ENCODE assay signal across 9 cellular contexts in genomic region chr1:27523666-27524020, GRCh38. TPM values are rescaled to one million over a fixed set of nuclear protein-coding genes. Genes with fewer than 3 reads are reported as not detected.
DNase-seq lines count a peak whose midpoint lies in the region; ATAC-seq and TF ChIP-seq lines count a peak whose summit lies in the region.
"Had no signal": no experiment of that assay in that cellular context is flagged by ENCODE, and none has a peak within 500 bp of the region (broad histone marks: within the 10 kb centered on the region; RNA-seq: fewer than 3 reads in every experiment).

No MANE protein-coding gene starts in this region.

- H3K4me3 Mint-ChIP-seq in T-helper 1 cell treated with Interleukin-12 subunit alpha and Interleukin-12 subunit beta and Interleukin-4 antibody, amounts not matched to agents 30 μg/mL and 1 μg/mL, for 36 hours, result peak overlapping the region; percentile 88
- H3K4me3 Mint-ChIP-seq in activated T-helper 1 cell treated with anti-CD3 and anti-CD28 coated beads, Interleukin-12 subunit alpha, Interleukin-12 subunit beta, Interleukin-2, Interleukin-4 antibody, amounts not matched to agents 30 ng/mL and 10 ng/mL and 1 ng/mL, durations not matched to agents 14 hours and 24 hours and 36 hours, result peak overlapping the region; percentile 90
- H3K4me3 Mint-ChIP-seq in stimulated activated naive B cell treated with anti-CD40 and anti-IgM and Interleukin-4, amounts not matched to agents 10 μg/mL and 1 μg/mL and 100 μg/mL, for 72 hours, result no peak overlapping the region

- in situ Hi-C loops in GM13976 (cut with MboI; ENCODE audit: low sequenced_read_pairs, unreplicated experiment), result no loop called here

- no peak for ATAC-seq in stimulated activated naive B cell treated with anti-CD40 and anti-IgM and Interleukin-4, amounts not matched to agents 10 μg/mL and 1 μg/mL and 100 μg/mL, for 72 hours (replicated peaks)
- ATAC-seq: body of pancreas had no signal

- no peak for TF ChIP-seq CTCF in GM13976 (IDR thresholded peaks at IDR 0.05; ENCODE audit: borderline replicate concordance, control extremely low read depth, extremely low read depth, insufficient read depth, missing control alignments)

- peak overlapping the region; percentile 85 for H3K27ac Mint-ChIP-seq in T-helper 1 cell treated with Interleukin-12 subunit alpha and Interleukin-12 subunit beta and Interleukin-4 antibody, amounts not matched to agents 30 μg/mL and 1 μg/mL, for 36 hours
- peak overlapping the region; percentile 97 for H3K27ac Mint-ChIP-seq in activated T-helper 1 cell treated with anti-CD3 and anti-CD28 coated beads, Interleukin-12 subunit alpha, Interleukin-12 subunit beta, Interleukin-2, Interleukin-4 antibody, amounts not matched to agents 30 ng/mL and 10 ng/mL and 1 ng/mL, durations not matched to agents 14 hours and 24 hours and 36 hours
- peak overlapping the region; percentile 27 for H3K27ac Mint-ChIP-seq in stimulated activated naive B cell treated with anti-CD40 and anti-IgM and Interleukin-4, amounts not matched to agents 10 μg/mL and 1 μg/mL and 100 μg/mL, for 72 hours

- H3K9me3 Mint-ChIP-seq in T-helper 1 cell treated with Interleukin-12 subunit alpha and Interleukin-12 subunit beta and Interleukin-4 antibody, amounts not matched to agents 30 μg/mL and 1 μg/mL, for 36 hours, result no peaks in the 10 kb centered on the region
- no peaks in the 10 kb centered on the region for H3K9me3 Mint-ChIP-seq in activated T-helper 1 cell treated with anti-CD3 and anti-CD28 coated beads, Interleukin-12 subunit alpha, Interleukin-12 subunit beta, Interleukin-2, Interleukin-4 antibody, amounts not matched to agents 30 ng/mL and 10 ng/mL and 1 ng/mL, durations not matched to agents 14 hours and 24 hours and 36 hours
- no peaks in the 10 kb centered on the region for H3K9me3 Mint-ChIP-seq in stimulated activated naive B cell treated with anti-CD40 and anti-IgM and Interleukin-4, amounts not matched to agents 10 μg/mL and 1 μg/mL and 100 μg/mL, for 72 hours

- peaks cover 2% of the 10 kb centered on the region for H3K36me3 Mint-ChIP-seq in T-helper 1 cell treated with Interleukin-12 subunit alpha and Interleukin-12 subunit beta and Interleukin-4 antibody, amounts not matched to agents 30 μg/mL and 1 μg/mL, for 36 hours (ENCODE audit: low read depth)
- no peaks in the 10 kb centered on the region for H3K36me3 Mint-ChIP-seq in activated T-helper 1 cell treated with anti-CD3 and anti-CD28 coated beads, Interleukin-12 subunit alpha, Interleukin-12 subunit beta, Interleukin-2, Interleukin-4 antibody, amounts not matched to agents 30 ng/mL and 10 ng/mL and 1 ng/mL, durations not matched to agents 14 hours and 24 hours and 36 hours (ENCODE audit: low read depth)
- H3K36me3 Mint-ChIP-seq in stimulated activated naive B cell treated with anti-CD40 and anti-IgM and Interleukin-4, amounts not matched to agents 10 μg/mL and 1 μg/mL and 100 μg/mL, for 72 hours, result no peaks in the 10 kb centered on the region

- peaks cover 54% of the 10 kb centered on the region for H3K4me1 Mint-ChIP-seq in T-helper 1 cell treated with Interleukin-12 subunit alpha and Interleukin-12 subunit beta and Interleukin-4 antibody, amounts not matched to agents 30 μg/mL and 1 μg/mL, for 36 hours (ENCODE audit: low read depth)
- peaks cover 74% of the 10 kb centered on the region for H3K4me1 Mint-ChIP-seq in activated T-helper 1 cell treated with anti-CD3 and anti-CD28 coated beads, Interleukin-12 subunit alpha, Interleukin-12 subunit beta, Interleukin-2, Interleukin-4 antibody, amounts not matched to agents 30 ng/mL and 10 ng/mL and 1 ng/mL, durations not matched to agents 14 hours and 24 hours and 36 hours (ENCODE audit: low read depth)
- peaks cover 56 to 81% of the 10 kb centered on the region in 2 donors for H3K4me1 Mint-ChIP-seq in stimulated activated naive B cell treated with anti-CD40 and anti-IgM and Interleukin-4, amounts not matched to agents 10 μg/mL and 1 μg/mL and 100 μg/mL, for 72 hours

- H3K27me3 Mint-ChIP-seq in T-helper 1 cell treated with Interleukin-12 subunit alpha and Interleukin-12 subunit beta and Interleukin-4 antibody, amounts not matched to agents 30 μg/mL and 1 μg/mL, for 36 hours (ENCODE audit: low read depth), result no peaks in the 10 kb centered on the region
- H3K27me3 Mint-ChIP-seq in activated T-helper 1 cell treated with anti-CD3 and anti-CD28 coated beads, Interleukin-12 subunit alpha, Interleukin-12 subunit beta, Interleukin-2, Interleukin-4 antibody, amounts not matched to agents 30 ng/mL and 10 ng/mL and 1 ng/mL, durations not matched to agents 14 hours and 24 hours and 36 hours (ENCODE audit: insufficient read depth), result no peaks in the 10 kb centered on the region
- H3K27me3 Mint-ChIP-seq in stimulated activated naive B cell treated with anti-CD40 and anti-IgM and Interleukin-4, amounts not matched to agents 10 μg/mL and 1 μg/mL and 100 μg/mL, for 72 hours, result peaks cover 9 to 10% of the 10 kb centered on the region in 2 donors

- intact Hi-C loops in activated T-helper 1 cell treated with anti-CD3 and anti-CD28 coated beads, Interleukin-12 subunit alpha, Interleukin-12 subunit beta, Interleukin-2, Interleukin-4 antibody, amounts not matched to agents 30 ng/mL and 10 ng/mL and 1 ng/mL, durations not matched to agents 14 hours and 24 hours and 36 hours (cut with micrococcal nuclease), result loop anchor here (1.0 to 2.0 kb wide), 5 partner anchors 33 to 140 kb away; partner anchors contain the start of genes AHDC1 and WASF2

- no peak for DNase-seq in T-helper 1 cell
- no peak for DNase-seq in activated T-helper 1 cell treated with anti-CD3 and anti-CD28 coated beads, Interleukin-12 subunit alpha, Interleukin-12 subunit beta, Interleukin-2, Interleukin-4 antibody, amounts not matched to agents 30 ng/mL and 10 ng/mL and 1 ng/mL, durations not matched to agents 14 hours and 24 hours and 36 hours (ENCODE audit: low spot score)
- DNase-seq in islet precursor cell, result peak; percentile 51
- DNase-seq in stimulated activated naive B cell treated with anti-CD40 and anti-IgM and Interleukin-4, amounts not matched to agents 10 μg/mL and 1 μg/mL and 100 μg/mL, for 72 hours, result no peak
- DNase-seq in SW480 (ENCODE audit: low spot score), result no peak
- DNase-seq in GM13976 (ENCODE audit: low spot score), result no peak
- no peak for DNase-seq in D341Med (ENCODE audit: low spot score)

RNA-seq across cellular contexts. Expression of gene WASF2, which starts 33.7 kb away (rescaled TPM):
- total RNA-seq in activated T-helper 1 cell treated with anti-CD3 and anti-CD28 coated beads, Interleukin-12 subunit alpha, Interleukin-12 subunit beta, Interleukin-2, Interleukin-4 antibody, amounts not matched to agents 30 ng/mL and 10 ng/mL and 1 ng/mL, durations not matched to agents 14 hours and 24 hours and 36 hours, result 108 and 109 TPM in 2 replicates

Comparison
In these comparisons a context has a peak if more than half of its experiments do, and no peak if none do; other contexts are left out.
1. H3K27ac Mint-ChIP-seq: peak in every context shown above with its lines; median percentile 97 in activated T-helper 1 cell treated with anti-CD3 and anti-CD28 coated beads, Interleukin-12 subunit alpha, Interleukin-12 subunit beta, Interleukin-2, Interleukin-4 antibody, amounts not matched to agents 30 ng/mL and 10 ng/mL and 1 ng/mL, durations not matched to agents 14 hours and 24 hours and 36 hours; 85 in T-helper 1 cell treated with Interleukin-12 subunit alpha and Interleukin-12 subunit beta and Interleukin-4 antibody, amounts not matched to agents 30 μg/mL and 1 μg/mL, for 36 hours; 27 in stimulated activated naive B cell treated with anti-CD40 and anti-IgM and Interleukin-4, amounts not matched to agents 10 μg/mL and 1 μg/mL and 100 μg/mL, for 72 hours.
2. H3K4me3 Mint-ChIP-seq: peak in T-helper 1 cell treated with Interleukin-12 subunit alpha and Interleukin-12 subunit beta and Interleukin-4 antibody, amounts not matched to agents 30 μg/mL and 1 μg/mL, for 36 hours (single experiment) and activated T-helper 1 cell treated with anti-CD3 and anti-CD28 coated beads, Interleukin-12 subunit alpha, Interleukin-12 subunit beta, Interleukin-2, Interleukin-4 antibody, amounts not matched to agents 30 ng/mL and 10 ng/mL and 1 ng/mL, durations not matched to agents 14 hours and 24 hours and 36 hours (single experiment); none in stimulated activated naive B cell treated with anti-CD40 and anti-IgM and Interleukin-4, amounts not matched to agents 10 μg/mL and 1 μg/mL and 100 μg/mL, for 72 hours (0 of 2).